ENCODE assay signal across 8 cellular contexts in genomic region chr6:13302751-13303667, GRCh38. TPM values are rescaled to one million over a fixed set of nuclear protein-coding genes. Genes with fewer than 3 reads are reported as not detected.
A peak's percentile ranks its signal among the peaks of the same experiment; 100 is the strongest.
DNase-seq lines count a peak whose midpoint lies in the region; ATAC-seq, FAIRE-seq and TF ChIP-seq lines count a peak whose summit lies in the region.

No MANE protein-coding gene starts in this region.

- peak; percentile 69 for FAIRE-seq in GM12891 (lab: Jason Lieb, UNC)

- TF ChIP-seq CTCF in neural crest cell (conservative IDR thresholded peaks at IDR 0.05) (no peak), transverse colon (IDR thresholded peaks at IDR 0.05) (no peak)

- H3K36me3 Mint-ChIP-seq in activated CD8-positive, alpha-beta T cell treated with anti-CD3 and anti-CD28 coated beads, Interleukin-2, amount 10 ng/mL, durations not matched to agents 7 days and 5 days (ENCODE audit: low read depth) = peaks cover 49% of the 10 kb centered on the region
- peaks cover 19% of the 10 kb centered on the region for H3K36me3 Mint-ChIP-seq in neural crest cell (ENCODE audit: low read depth)

- peaks cover 23% of the 10 kb centered on the region for H3K4me1 Mint-ChIP-seq in activated CD8-positive, alpha-beta T cell treated with anti-CD3 and anti-CD28 coated beads, Interleukin-2, amount 10 ng/mL, durations not matched to agents 7 days and 5 days (ENCODE audit: low read depth)
- peaks cover 15% of the 10 kb centered on the region for H3K4me1 Mint-ChIP-seq in neural crest cell

- H3K27ac ChIP-seq in transverse colon = peak overlapping the region; percentile 71 to 84 (median 80)

- H3K4me3 ChIP-seq in transverse colon = peak overlapping the region in 1 of 4 donors; percentile 17

- ATAC-seq in GM21786 (IDR thresholded peaks at IDR 0.05; ENCODE audit: unreplicated experiment) = peak; percentile 69
- ATAC-seq in activated CD8-positive, alpha-beta T cell treated with anti-CD3 and anti-CD28 coated beads, Interleukin-2, amount 10 ng/mL, durations not matched to agents 7 days and 5 days = peak; percentile 91

- H3K4me3 Mint-ChIP-seq in activated CD8-positive, alpha-beta T cell treated with anti-CD3 and anti-CD28 coated beads, Interleukin-2, amount 10 ng/mL, durations not matched to agents 7 days and 5 days = no peak overlapping the region
- H3K4me3 Mint-ChIP-seq in neural crest cell = no peak overlapping the region

- intact Hi-C loops in transverse colon (cut with DNase I; ENCODE audit: low total_unique reads) = no loop called here

- no peaks in the 10 kb centered on the region for H3K9me3 ChIP-seq in transverse colon

- H3K9me3 Mint-ChIP-seq in activated CD8-positive, alpha-beta T cell treated with anti-CD3 and anti-CD28 coated beads, Interleukin-2, amount 10 ng/mL, durations not matched to agents 7 days and 5 days (ENCODE audit: insufficient read depth) = no peaks in the 10 kb centered on the region
- H3K9me3 Mint-ChIP-seq in neural crest cell = no peaks in the 10 kb centered on the region

- TF ChIP-seq POLR2A in GM12891 (IDR thresholded peaks at IDR 0.05; ENCODE audit: low read depth, low read length) = no peak
- no peak for TF ChIP-seq POLR2A in transverse colon (IDR thresholded peaks at IDR 0.05)

- DNase-seq in GM12891 (ENCODE audit: insufficient read length, low spot score) (peak; percentile 40), LoVo (ENCODE audit: low spot score) (peak; percentile 3), fibroblast of gingiva (ENCODE audit: low read depth) (peak; percentile 100), neural crest cell (ENCODE audit: low read depth, low spot score) (no peak), transverse colon (peak; percentile 82), NCI-H2081 treated with DMSO at 0.1 percent for 48 hours (lab: John Stamatoyannopoulos, UW) (no peak)
- peak; percentile 64 for DNase-seq in activated CD8-positive, alpha-beta T cell treated with anti-CD3 and anti-CD28 coated beads, Interleukin-2, amount 10 ng/mL, durations not matched to agents 7 days and 5 days

- peak overlapping the region; percentile 68 for H3K27ac Mint-ChIP-seq in activated CD8-positive, alpha-beta T cell treated with anti-CD3 and anti-CD28 coated beads, Interleukin-2, amount 10 ng/mL, durations not matched to agents 7 days and 5 days
- peak overlapping the region; percentile 95 for H3K27ac Mint-ChIP-seq in neural crest cell (ENCODE audit: unreplicated experiment)

- H3K27me3 ChIP-seq in transverse colon = no peaks in the 10 kb centered on the region

- in situ Hi-C loops in transverse colon (cut with MboI; ENCODE audit: low pct_ligation_motif_present in 1 of 4, low pct_unique_long_range_greater_than_20kb in 1 of 4, low sequenced_read_pairs in 3 of 4) = no loop called here

- POLR2A ChIA-PET in activated CD8-positive, alpha-beta T cell treated with anti-CD3 and anti-CD28 coated beads, Interleukin-2, amount 10 ng/mL, durations not matched to agents 7 days and 5 days (lab: Charles Lee) = interaction anchor here (1.2 to 3.4 kb wide), 2 partner anchors 25 to 272 kb away, joined by 3 to 12 read pairs; partner anchors contain the start of genes SIRT5 and TBC1D7

- no peaks in the 10 kb centered on the region for H3K27me3 Mint-ChIP-seq in activated CD8-positive, alpha-beta T cell treated with anti-CD3 and anti-CD28 coated beads, Interleukin-2, amount 10 ng/mL, durations not matched to agents 7 days and 5 days (ENCODE audit: low read depth)
- no peaks in the 10 kb centered on the region for H3K27me3 Mint-ChIP-seq in neural crest cell (ENCODE audit: low read depth)

- peaks cover 0 to 8% (median 0%) of the 10 kb centered on the region in 4 donors for H3K36me3 ChIP-seq in transverse colon

- CTCF ChIA-PET in activated CD8-positive, alpha-beta T cell treated with anti-CD3 and anti-CD28 coated beads, Interleukin-2, amount 10 ng/mL, durations not matched to agents 7 days and 5 days (lab: Charles Lee) = interaction anchor here (1.1 to 2.3 kb wide), 4 partner anchors 11 to 272 kb away, joined by 3 to 5 read pairs (median 4); partner anchors contain the start of gene TBC1D7

- H3K4me1 ChIP-seq in transverse colon = peaks cover 16 to 29% (median 24%) of the 10 kb centered on the region in 4 donors

- peak; percentile 35 for TF ChIP-seq EP300 in transverse colon (IDR thresholded peaks at IDR 0.05; ENCODE audit: low read depth)

- 37 to 41% methylated on average over 16 to 17 of the region's 17 CpGs for WGBS in transverse colon (ENCODE audit: low coverage in 1 of 2), 2 donors

TF ChIP-seq in GM12891, 5 proteins besides CTCF, POLR2A, EP300 and RAD21:
- TF ChIP-seq TAF1 (IDR thresholded peaks at IDR 0.05; ENCODE audit: low read depth, low read length) = no peak
- peak; percentile 33 for TF ChIP-seq SPI1 (IDR thresholded peaks at IDR 0.05; ENCODE audit: low read depth, low read length)
- peak; percentile 91 for TF ChIP-seq POU2F2 (IDR thresholded peaks at IDR 0.05; ENCODE audit: low read depth, low read length)
- TF ChIP-seq POLR2AphosphoS5 (IDR thresholded peaks at IDR 0.05; ENCODE audit: low read depth, low read length) = no peak; the same call in 1 of the 2 replicates
- peak; percentile 26 for TF ChIP-seq PAX5 (IDR thresholded peaks at IDR 0.05; ENCODE audit: insufficient read depth, low read length, severe bottlenecking)

RNA-seq across cellular contexts. Expression of gene TBC1D7, which starts 25.3 kb away (rescaled TPM):
- 21.3 TPM for polyA plus RNA-seq in GM12891 (2012; ENCODE audit: low read depth, missing spikeins)
- total RNA-seq in activated CD8-positive, alpha-beta T cell treated with anti-CD3 and anti-CD28 coated beads, Interleukin-2, amount 10 ng/mL, durations not matched to agents 7 days and 5 days = 10 to 100 TPM; 25.2 to 30.3 TPM
- total RNA-seq in neural crest cell = 35.4 TPM in 2 replicates
- 10 to 100 TPM; 10.5 to 39.8 (median 15.0) TPM for total RNA-seq in transverse colon

Comparison
In these comparisons a context has a peak if more than half of its experiments do, and no peak if none do; other contexts are left out.
1. DNase-seq: peak in GM12891 (single experiment), LoVo (single experiment), activated CD8-positive, alpha-beta T cell treated with anti-CD3 and anti-CD28 coated beads, Interleukin-2, amount 10 ng/mL, durations not matched to agents 7 days and 5 days (single experiment), fibroblast of gingiva (single experiment) and transverse colon (single experiment); none in neural crest cell (single experiment) and NCI-H2081 treated with DMSO at 0.1 percent for 48 hours (single experiment).